1 cellular context compared by ENCODE assay signal in the genomic region with DNA sequence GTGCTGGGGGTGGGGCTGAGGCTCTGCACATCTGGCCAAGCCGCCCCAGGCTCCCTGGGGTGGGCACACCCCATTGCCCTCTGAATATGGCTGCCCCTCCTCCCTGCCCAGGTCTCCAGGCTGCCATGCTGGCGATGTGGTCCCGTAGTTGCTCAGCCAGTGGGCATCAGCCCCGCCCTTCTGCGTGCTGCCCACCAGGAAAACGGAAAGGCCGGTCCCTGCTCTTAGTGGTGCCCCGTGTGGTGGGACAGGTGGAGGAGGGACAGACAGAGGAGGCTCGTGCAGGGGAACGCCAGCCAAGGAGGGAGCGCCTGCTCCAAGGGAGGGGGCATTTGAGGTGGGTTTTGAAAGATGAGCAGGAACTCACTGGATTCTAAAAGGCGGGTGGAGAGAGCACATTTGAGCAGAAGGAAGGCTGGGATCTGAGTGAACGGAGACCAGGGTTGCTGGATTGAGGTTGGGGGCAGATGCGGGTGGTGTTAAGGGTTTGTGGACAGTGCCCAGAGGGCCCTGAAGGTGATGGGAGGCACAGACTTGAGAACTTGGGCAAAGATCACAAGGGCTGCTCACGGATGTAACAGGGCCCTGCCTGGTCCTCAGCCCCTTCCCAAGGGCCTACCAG.
TF ChIP-seq lines count a peak whose summit lies in the region.

No MANE protein-coding gene starts in this region.

TF ChIP-seq in H1, 55 proteins besides CTCF, POLR2A, EP300 and RAD21:
- no peak for TF ChIP-seq RBBP5 (IDR thresholded peaks at IDR 0.05; ENCODE audit: borderline replicate concordance, low read depth, low read length)
- TF ChIP-seq EGR1 (IDR thresholded peaks at IDR 0.05; ENCODE audit: borderline replicate concordance, low read depth, low read length) = no peak
- no peak for TF ChIP-seq SUZ12 (IDR thresholded peaks at IDR 0.05; ENCODE audit: low read length)
- TF ChIP-seq SIX5 (IDR thresholded peaks at IDR 0.05; ENCODE audit: low read depth, low read length) = no peak
- no peak for TF ChIP-seq YY1 (IDR thresholded peaks at IDR 0.05; ENCODE audit: low read depth, low read length)
- TF ChIP-seq TCF12 (IDR thresholded peaks at IDR 0.05; ENCODE audit: low read depth, low read length) = no peak
- TF ChIP-seq KDM4A (IDR thresholded peaks at IDR 0.05; ENCODE audit: low read depth, low read length, severe bottlenecking) = no peak
TF ChIP-seq in H1: peak in this region for 0.
